11 cellular contexts compared by ENCODE assay signal in genomic region chr11:113014731-113015455, GRCh38. TPM values are rescaled to one million over a fixed set of nuclear protein-coding genes. Genes with fewer than 3 reads are reported as not detected.
A peak's percentile ranks its signal among the peaks of the same experiment; 100 is the strongest.
DNase-seq lines count a peak whose midpoint lies in the region; ATAC-seq and TF ChIP-seq lines count a peak whose summit lies in the region.
"Had no signal": no experiment of that assay in that cellular context is flagged by ENCODE, and none has a peak within 500 bp of the region (broad histone marks: within the 10 kb centered on the region; RNA-seq: fewer than 3 reads in every experiment).

No MANE protein-coding gene starts in this region.

- peak overlapping the region in 2 of 3 experiments; percentile 6 to 11 for H3K4me3 Mint-ChIP-seq in nephron
- no peak overlapping the region for H3K4me3 Mint-ChIP-seq in activated naive CD8-positive, alpha-beta T cell treated with anti-CD3 and anti-CD28 coated beads for 36 hours
- no peak overlapping the region for H3K4me3 Mint-ChIP-seq in Calu3 (ENCODE audit: low read depth, unreplicated experiment)
- H3K4me3 Mint-ChIP-seq: CD8-positive, alpha-beta T cell had no signal

- no peak for TF ChIP-seq POLR2A in body of pancreas (IDR thresholded peaks at IDR 0.05)

- DNase-seq in DMS153 (lab: John Stamatoyannopoulos, UW) (peak; percentile 81), NCI-H2107 (lab: John Stamatoyannopoulos, UW) (peak; percentile 66), body of pancreas (peak in 3 of 4 donors; percentile 28 to 45 (median 34)), mucosa of gallbladder (ENCODE audit: low spot score) (no peak), SIG-M5 (lab: John Stamatoyannopoulos, UW) (no peak), Calu3 (no peak)
- no peak for DNase-seq in activated naive CD8-positive, alpha-beta T cell treated with anti-CD3 and anti-CD28 coated beads for 36 hours
- DNase-seq: CD8-positive, alpha-beta T cell; MV-4-11 had no signal

- no peaks in the 10 kb centered on the region for H3K36me3 ChIP-seq in body of pancreas (replicated peaks in 1 of 2; ENCODE audit: insufficient read depth in 1 of 2, low read depth in 2 of 2)
- H3K36me3 ChIP-seq: ascending aorta had no signal

- H3K9me3 ChIP-seq in body of pancreas = no peaks in the 10 kb centered on the region
- H3K9me3 ChIP-seq: ascending aorta had no signal

- no peak overlapping the region for H3K27ac ChIP-seq in body of pancreas
- H3K27ac ChIP-seq: ascending aorta had no signal

- H3K27ac Mint-ChIP-seq in nephron (peak overlapping the region; percentile 18 to 82 (median 28)), Calu3 (ENCODE audit: unreplicated experiment) (no peak overlapping the region)
- H3K27ac Mint-ChIP-seq in activated naive CD8-positive, alpha-beta T cell treated with anti-CD3 and anti-CD28 coated beads for 36 hours = no peak overlapping the region
- H3K27ac Mint-ChIP-seq: CD8-positive, alpha-beta T cell had no signal

- no peak for ATAC-seq in body of pancreas
- ATAC-seq: CD8-positive, alpha-beta T cell had no signal

- intact Hi-C loops in body of pancreas (cut with DNase I) = no loop called here
- intact Hi-C loops in Calu3 (cut with micrococcal nuclease; ENCODE audit: unreplicated experiment) = no loop called here

- CTCF ChIA-PET in Calu3 (lab: Charles Lee) = interaction anchor here (0.8 kb wide), 1 partner anchor 58 kb away, joined by 3 read pairs; no protein-coding TSS in a partner anchor

- no peak overlapping the region for H3K4me3 ChIP-seq in body of pancreas
- H3K4me3 ChIP-seq: ascending aorta had no signal

- WGBS in body of pancreas, 2 donors = 73 to 85% methylated on average over 5 of the region's 5 CpGs

- TF ChIP-seq CTCF in body of pancreas (IDR thresholded peaks at IDR 0.05) (no peak), nephron (IDR thresholded peaks at IDR 0.05; ENCODE audit: unreplicated experiment in 3 of 3) (no peak), Calu3 (IDR thresholded peaks at IDR 0.05; ENCODE audit: unreplicated experiment) (no peak)

- H3K36me3 Mint-ChIP-seq in nephron (ENCODE audit: low read depth) (peaks cover 3% of the 10 kb centered on the region), Calu3 (ENCODE audit: insufficient read depth, unreplicated experiment) (no peaks in the 10 kb centered on the region)
- H3K36me3 Mint-ChIP-seq in activated naive CD8-positive, alpha-beta T cell treated with anti-CD3 and anti-CD28 coated beads for 36 hours = no peaks in the 10 kb centered on the region
- H3K36me3 Mint-ChIP-seq: CD8-positive, alpha-beta T cell had no signal

- no peaks in the 10 kb centered on the region for H3K27me3 ChIP-seq in body of pancreas
- H3K27me3 ChIP-seq: ascending aorta had no signal

- no peaks in the 10 kb centered on the region for H3K9me3 Mint-ChIP-seq in nephron
- no peaks in the 10 kb centered on the region for H3K9me3 Mint-ChIP-seq in activated naive CD8-positive, alpha-beta T cell treated with anti-CD3 and anti-CD28 coated beads for 36 hours
- no peaks in the 10 kb centered on the region for H3K9me3 Mint-ChIP-seq in Calu3 (ENCODE audit: low read depth, unreplicated experiment)
- H3K9me3 Mint-ChIP-seq: CD8-positive, alpha-beta T cell had no signal

- H3K4me1 Mint-ChIP-seq in nephron = peaks cover 53% of the 10 kb centered on the region
- no peaks in the 10 kb centered on the region for H3K4me1 Mint-ChIP-seq in activated naive CD8-positive, alpha-beta T cell treated with anti-CD3 and anti-CD28 coated beads for 36 hours
- H3K4me1 Mint-ChIP-seq in Calu3 (ENCODE audit: low read depth, unreplicated experiment) = no peaks in the 10 kb centered on the region

- no TSS peak for BruUV-seq in Calu3 (replicated peaks; lab: Mats Ljungman, UMichigan)

- no peaks in the 10 kb centered on the region for H3K27me3 Mint-ChIP-seq in nephron (ENCODE audit: low read depth)
- H3K27me3 Mint-ChIP-seq in activated naive CD8-positive, alpha-beta T cell treated with anti-CD3 and anti-CD28 coated beads for 36 hours = no peaks in the 10 kb centered on the region
- peaks cover 29% of the 10 kb centered on the region for H3K27me3 Mint-ChIP-seq in Calu3 (ENCODE audit: unreplicated experiment)

- H3K4me1 ChIP-seq in body of pancreas = no peaks in the 10 kb centered on the region
- H3K4me1 ChIP-seq: ascending aorta had no signal

RNA-seq across cellular contexts. Expression of gene NCAM1, which starts 53.7 kb away (rescaled TPM):
- 10 to 100 TPM; 10.1 to 26.0 TPM for total RNA-seq in body of pancreas
- under 1 TPM in 1 of 2 experiments, not detected in 1; 0.16 TPM for total RNA-seq in activated naive CD8-positive, alpha-beta T cell treated with anti-CD3 and anti-CD28 coated beads for 36 hours
- 20.3 TPM for total RNA-seq in mucosa of gallbladder
- 3.7 and 4.6 TPM in 2 replicates for total RNA-seq in Calu3 (2022)

Comparison
In these comparisons a context has a peak if more than half of its experiments do, and no peak if none do; other contexts are left out.
1. DNase-seq: peak in DMS153 (single experiment), NCI-H2107 (single experiment) and body of pancreas (3 of 4); none in activated naive CD8-positive, alpha-beta T cell treated with anti-CD3 and anti-CD28 coated beads for 36 hours (single experiment), mucosa of gallbladder (single experiment), SIG-M5 (single experiment) and Calu3 (single experiment).
2. H3K27ac Mint-ChIP-seq: peak in nephron (3 of 3); none in activated naive CD8-positive, alpha-beta T cell treated with anti-CD3 and anti-CD28 coated beads for 36 hours (single experiment) and Calu3 (single experiment).
3. H3K4me3 Mint-ChIP-seq: peak in nephron (2 of 3); none in activated naive CD8-positive, alpha-beta T cell treated with anti-CD3 and anti-CD28 coated beads for 36 hours (single experiment) and Calu3 (single experiment).